ENCODE assay signal across 13 cellular contexts in the genomic region with DNA sequence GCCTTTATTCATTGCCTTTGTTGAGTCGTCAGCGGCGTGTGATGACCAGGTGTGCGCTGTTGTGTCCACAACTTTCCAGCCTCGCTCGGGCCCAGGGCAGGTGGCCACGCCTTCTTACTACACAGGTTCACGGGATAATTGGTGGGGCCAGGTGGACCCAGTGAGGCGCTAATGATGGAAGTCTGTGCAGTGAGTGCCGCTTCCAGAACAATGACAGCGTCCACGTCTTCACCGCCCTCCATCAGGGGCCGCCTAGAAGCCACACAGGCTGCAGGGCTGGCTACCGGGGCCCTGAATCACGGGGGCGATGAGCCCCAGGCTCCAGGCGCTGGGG.
"Had no signal": no experiment of that assay in that cellular context is flagged by ENCODE, and none has a peak within 500 bp of the region (broad histone marks: within the 10 kb centered on the region; RNA-seq: fewer than 3 reads in every experiment).

No MANE protein-coding gene starts in this region.

- H3K27ac ChIP-seq: brain microvascular endothelial cell, esophagus muscularis mucosa, neutrophil, thoracic aorta, uterus had no signal

- H3K27me3 ChIP-seq: brain microvascular endothelial cell, neutrophil, uterus had no signal

- H3K9me3 ChIP-seq: esophagus muscularis mucosa, neutrophil, thoracic aorta, uterus had no signal

- DNase-seq: activated CD4-positive, alpha-beta T cell treated with anti-CD3 and anti-CD28 coated beads for 48 hours; activated T-cell treated with anti-CD3 and anti-CD28 coated beads for 4 hours; amniotic stem cell; brain microvascular endothelial cell; left colon; naive B cell; retina; stimulated activated CD4-positive, alpha-beta T cell treated with anti-CD3 and anti-CD28 coated beads, Interleukin-4, amount 100 ng/mL, for 1 hour; stimulated activated CD8-positive, alpha-beta memory T cell treated with anti-CD3 and anti-CD28 coated beads, Interleukin-4, amount 100 ng/mL, for 48 hours; uterus had no signal

- H3K4me3 ChIP-seq: esophagus muscularis mucosa, thoracic aorta, uterus had no signal

- H3K36me3 ChIP-seq: brain microvascular endothelial cell, esophagus muscularis mucosa, neutrophil, thoracic aorta, uterus had no signal

- H3K4me1 ChIP-seq: esophagus muscularis mucosa, uterus had no signal
